In genomic region chr7:127347567-127348246, GRCh38 we compare ENCODE assay signal across 8 cellular contexts. TPM values are rescaled to one million over a fixed set of nuclear protein-coding genes. Genes with fewer than 3 reads are reported as not detected.
DNase-seq lines count a peak whose midpoint lies in the region; ATAC-seq, FAIRE-seq and TF ChIP-seq lines count a peak whose summit lies in the region.

No MANE protein-coding gene starts in this region.

- ATAC-seq in GM18873 (IDR thresholded peaks at IDR 0.05; ENCODE audit: low FRiP score, unreplicated experiment) (peak; percentile 87), HG03175 (IDR thresholded peaks at IDR 0.05; ENCODE audit: unreplicated experiment) (peak; percentile 98)

- H3K4me3 ChIP-seq in AG04449 (ENCODE audit: low read depth, low read length) = peak overlapping the region; percentile 55
- H3K4me3 ChIP-seq in endothelial cell of umbilical vein (replicated peaks in 1 of 3; ENCODE audit: insufficient read depth in 1 of 3, low read depth in 1 of 3, low read length in 3 of 3) = peak overlapping the region; percentile 29 to 63 (median 35)
- peak overlapping the region; percentile 66 to 67 for H3K4me3 ChIP-seq in mucosa of rectum (ENCODE audit: low read length in 2 of 2)

- BruUV-seq in endothelial cell of umbilical vein (replicated peaks; lab: Mats Ljungman, UMichigan) = no TSS peak

- no peak for TF ChIP-seq POLR2A in endothelial cell of umbilical vein (IDR thresholded peaks at IDR 0.05; ENCODE audit: low read depth, low read length)

- POLR2A ChIA-PET in AG04449 (lab: Yijun Ruan, JAX) = no interaction called here
- POLR2A ChIA-PET in endothelial cell of umbilical vein (lab: Charles Lee) = interaction anchor here (0.7 kb wide), 1 partner anchor 236 kb away, joined by 5 read pairs; no protein-coding TSS in a partner anchor

- no peaks in the 10 kb centered on the region for H3K79me2 ChIP-seq in endothelial cell of umbilical vein (ENCODE audit: control insufficient read depth, insufficient read depth, low read length)

- CTCF ChIA-PET in AG04449 (lab: Yijun Ruan, JAX) = interaction anchor here (0.6 to 4.3 kb wide), 27 partner anchors 9 to 962 kb away, joined by 3 to 20 read pairs (median 4); partner anchors contain the start of gene GCC1
- CTCF ChIA-PET in endothelial cell of umbilical vein (lab: Charles Lee) = interaction anchor here (0.6 to 3.4 kb wide), 26 partner anchors 9 to 974 kb away, joined by 3 to 28 read pairs (median 4); partner anchors contain the start of genes ARF5 and ZNF800

- H4K20me1 ChIP-seq in endothelial cell of umbilical vein (replicated peaks; ENCODE audit: control insufficient read depth, extremely low read depth, insufficient read depth, low read length) = no peaks in the 10 kb centered on the region

- no peak for DNase-seq in AG04449 (ENCODE audit: low read depth, low spot score)
- peak; percentile 91 for DNase-seq in NCI-H69 (lab: John Stamatoyannopoulos, UW)
- DNase-seq in activated CD8-positive, alpha-beta memory T cell treated with anti-CD3 and anti-CD28 coated beads, Interleukin-2, amount 50 U/mL, for 24 hours (ENCODE audit: extremely low read depth) = peak; percentile 13
- peak; percentile 70 for DNase-seq in endothelial cell of umbilical vein (ENCODE audit: low read depth, low spot score)
- DNase-seq in stimulated activated CD8-positive, alpha-beta memory T cell treated with anti-CD3 and anti-CD28 coated beads, Interleukin-7, amount 100 ng/mL, for 1 hour (ENCODE audit: low read depth in 2 of 2) = peak; percentile 32 to 36

- no peak for FAIRE-seq in endothelial cell of umbilical vein (lab: Jason Lieb, UNC)

- H3K4me1 ChIP-seq in endothelial cell of umbilical vein (ENCODE audit: control insufficient read depth, extremely low read depth, insufficient read depth, low read length) = peaks cover 8% of the 10 kb centered on the region
- H3K4me1 ChIP-seq in mucosa of rectum (ENCODE audit: control insufficient read depth in 2 of 2, insufficient read depth in 2 of 2, low read length in 2 of 2) = peaks cover 4 to 10% of the 10 kb centered on the region in 2 donors

- H3K4me2 ChIP-seq in endothelial cell of umbilical vein (ENCODE audit: insufficient read depth, low read length) = peak overlapping the region; percentile 87

- intact Hi-C loops in endothelial cell of umbilical vein (cut with micrococcal nuclease) = loop anchor here (1.0 to 5.0 kb wide), 5 partner anchors 45 to 861 kb away; partner anchors contain the start of genes ARF5, GCC1 and ZNF800

- dilution Hi-C loops in endothelial cell of umbilical vein (cut with MboI; ENCODE audit: extremely low pct_ligation_motif_present, low sequenced_read_pairs) = no loop called here

- no peaks in the 10 kb centered on the region for H3K9me3 ChIP-seq in endothelial cell of umbilical vein (replicated peaks; ENCODE audit: control insufficient read depth, insufficient read depth, low read length)
- no peaks in the 10 kb centered on the region for H3K9me3 ChIP-seq in mucosa of rectum (ENCODE audit: control insufficient read depth in 2 of 2, low read length in 2 of 2)

- H2AFZ ChIP-seq in endothelial cell of umbilical vein (ENCODE audit: low read depth, low read length) = peak overlapping the region; percentile 62

- peaks cover 0 to 2% of the 10 kb centered on the region in 2 experiments for H3K36me3 ChIP-seq in endothelial cell of umbilical vein (ENCODE audit: control insufficient read depth in 2 of 2, extremely low read depth in 1 of 2, insufficient read depth in 2 of 2, low read length in 2 of 2)
- no peaks in the 10 kb centered on the region for H3K36me3 ChIP-seq in mucosa of rectum (ENCODE audit: control insufficient read depth in 2 of 2, insufficient read depth in 2 of 2, low read length in 2 of 2)

- H3K9ac ChIP-seq in endothelial cell of umbilical vein (replicated peaks; ENCODE audit: extremely low read depth, insufficient read depth, low read length) (peak overlapping the region; percentile 36), mucosa of rectum (ENCODE audit: low read depth in 1 of 2, low read length in 2 of 2) (peak overlapping the region; percentile 61 to 72)

- no peaks in the 10 kb centered on the region for H3K9me1 ChIP-seq in endothelial cell of umbilical vein (replicated peaks; ENCODE audit: control insufficient read depth, extremely low read depth, insufficient read depth, low read length)

- TF ChIP-seq CTCF in AG04449 (IDR thresholded peaks at IDR 0.05; ENCODE audit: insufficient read depth, low read length, missing control alignments) (peak; percentile 50), endothelial cell of umbilical vein (IDR thresholded peaks at IDR 0.05; ENCODE audit: extremely low read depth in 1 of 2, insufficient read depth in 1 of 2, low read depth in 1 of 2, low read length in 2 of 2) (peak; percentile 51 to 56)

- H3K27me3 ChIP-seq in endothelial cell of umbilical vein (ENCODE audit: control insufficient read depth in 2 of 2, insufficient read depth in 2 of 2, low read length in 2 of 2) = no peaks in the 10 kb centered on the region
- H3K27me3 ChIP-seq in mucosa of rectum (ENCODE audit: control insufficient read depth in 2 of 2, insufficient read depth in 2 of 2, low read length in 2 of 2) = peaks cover 0 to 2% of the 10 kb centered on the region in 2 donors

- H3K27ac ChIP-seq in endothelial cell of umbilical vein (ENCODE audit: insufficient read depth, low read depth, low read length) (no peak overlapping the region), mucosa of rectum (ENCODE audit: low read depth in 2 of 2, low read length in 2 of 2) (no peak overlapping the region)

TF ChIP-seq in endothelial cell of umbilical vein, 7 proteins besides CTCF, POLR2A, EP300 and RAD21:
- peak; percentile 50 for TF ChIP-seq POLR2AphosphoS5 (IDR thresholded peaks at IDR 0.05; ENCODE audit: insufficient read depth, low read depth, low read length)
- TF ChIP-seq, protein P1, sequence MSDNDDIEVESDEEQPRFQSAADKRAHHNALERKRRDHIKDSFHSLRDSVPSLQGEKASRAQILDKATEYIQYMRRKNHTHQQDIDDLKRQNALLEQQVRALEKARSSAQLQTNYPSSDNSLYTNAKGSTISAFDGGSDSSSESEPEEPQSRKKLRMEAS (IDR thresholded peaks at IDR 0.05; ENCODE audit: insufficient read depth, insufficient read length) = no peak

RNA-seq across cellular contexts. Expression of gene ZNF800, which starts 44.8 kb away (rescaled TPM):
- total RNA-seq in endothelial cell of umbilical vein = 31.5 and 35.4 TPM in 2 replicates
- 10.6 and 10.9 TPM in 2 replicates for polyA plus RNA-seq in endothelial cell of umbilical vein
- 6.9 and 8.3 TPM in 2 replicates for polyA plus RNA-seq in endothelial cell of umbilical vein (2011; cell fraction: cytosol; rRNA removed)
- polyA plus RNA-seq in endothelial cell of umbilical vein (2011; cell fraction: nucleus; rRNA removed) = 36.2 and 37.7 TPM in 2 replicates
- polyA plus RNA-seq in endothelial cell of umbilical vein (2012) = 10.1 and 15.3 TPM in 2 replicates
- 11.3 and 20.5 TPM in 2 replicates for polyA minus RNA-seq in endothelial cell of umbilical vein
- polyA minus RNA-seq in endothelial cell of umbilical vein (2011; cell fraction: cytosol; rRNA and poly(A)+ RNA removed) = 23.7 TPM
- polyA minus RNA-seq in endothelial cell of umbilical vein (2011; cell fraction: nucleus; rRNA and poly(A)+ RNA removed) = 44.3 and 60.5 TPM in 2 replicates
